8 cellular contexts compared by ENCODE assay signal in the genomic region with DNA sequence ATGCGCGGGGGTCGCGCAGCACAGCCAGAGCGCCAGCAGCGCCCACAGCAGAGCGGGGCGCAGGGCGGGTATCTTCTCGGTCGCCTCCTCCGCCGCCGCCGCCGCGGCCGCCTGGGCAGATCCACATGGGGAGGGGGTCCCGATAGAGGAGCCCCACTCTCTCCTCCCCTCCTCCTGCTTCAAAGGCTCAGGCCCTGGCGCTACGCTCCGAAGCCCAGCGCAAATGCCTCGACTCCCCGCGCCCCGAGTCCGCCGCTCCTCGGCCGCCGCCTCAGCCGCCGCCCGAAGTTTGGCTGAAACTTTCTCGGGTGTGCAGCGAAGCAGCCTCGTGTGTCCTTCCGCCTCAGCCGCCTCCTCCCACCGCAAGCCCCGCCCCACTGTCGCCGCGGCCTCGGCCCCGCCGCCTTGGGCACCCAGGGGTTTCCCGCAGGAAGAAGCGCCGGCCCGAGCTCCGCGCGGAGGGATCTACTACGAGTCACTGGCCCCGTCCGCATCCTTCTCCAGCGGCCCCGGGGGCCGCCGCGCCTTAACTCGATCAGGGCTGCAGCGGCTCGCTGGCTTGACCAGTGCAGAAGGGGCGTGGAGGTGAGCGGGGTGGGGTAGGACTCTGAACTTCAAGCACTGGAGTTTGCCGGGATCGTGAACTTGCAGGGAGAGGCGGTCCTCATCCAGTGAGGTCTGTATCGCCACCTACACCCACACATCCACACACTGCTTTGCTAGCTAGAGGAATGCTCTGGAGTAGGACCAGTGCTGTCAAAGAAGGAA. TPM values are rescaled to one million over a fixed set of nuclear protein-coding genes. Genes with fewer than 3 reads are reported as not detected.
DNase-seq lines count a peak whose midpoint lies in the region; TF ChIP-seq lines count a peak whose summit lies in the region.
"Not testable (repeated sequence)": the region's sequence is repeated elsewhere in the genome, so short reads cannot be mapped to it uniquely, and the experiment has no call there.

Gene NOTCH2NLA (minus strand): TSS at position 312 of the 768 bp plus-strand sequence. CDS start 39,684 bp downstream, outside the sequence.

- peak within 1 kb of the TSS; percentile 60 for H3K4me3 ChIP-seq in HUES6 (ENCODE audit: low read depth, low read length)
- peak within 1 kb of the TSS; percentile 42 for H3K4me3 ChIP-seq in epithelial cell of esophagus (ENCODE audit: low read length)
- H3K4me3 ChIP-seq in liver (ENCODE audit: low read depth in 1 of 3, low read length in 3 of 3): peak within 1 kb of the TSS in 1 of 3 donors; percentile 59
- H3K4me3 ChIP-seq in retinal pigment epithelial cell (ENCODE audit: low read length): peak within 1 kb of the TSS; percentile 48

- under 1% methylated on average over 43 of the region's 72 CpGs for WGBS in liver

- H3K9me3 ChIP-seq in HUES6 (ENCODE audit: control insufficient read depth, insufficient read depth, low read depth, low read length); liver (ENCODE audit: control insufficient read depth in 4 of 4, low read length in 3 of 4): not testable (repeated sequence)

- TF ChIP-seq RAD21 in liver (IDR thresholded peaks at IDR 0.05): not testable (repeated sequence)

- H3K36me3 ChIP-seq in HUES6 (ENCODE audit: control insufficient read depth, insufficient read depth, low read length); liver (ENCODE audit: control insufficient read depth in 4 of 4, insufficient read depth in 3 of 4, low read depth in 1 of 4, low read length in 3 of 4): not testable (repeated sequence)

- intact Hi-C loops in Calu3 (cut with micrococcal nuclease; ENCODE audit: unreplicated experiment): not testable (repeated sequence)

- DNase-seq in Calu3 (peak; percentile 35), T-helper 9 cell (peak; percentile 26), epithelial cell of esophagus (ENCODE audit: low read depth) (peak; percentile 4), superior temporal gyrus (ENCODE audit: extremely low spot score) (peak; percentile 0)
- peak; percentile 2 for DNase-seq in activated gamma-delta T cell treated with anti-CD3 and anti-CD28 coated beads, Interleukin-2, amount 50 U/mL, for 16 hours (ENCODE audit: low read depth)
- not testable (repeated sequence) for DNase-seq in retinal pigment epithelial cell (ENCODE audit: low read depth)

- not testable (repeated sequence) for H3K9me3 Mint-ChIP-seq in Calu3 (ENCODE audit: low read depth, unreplicated experiment)

- H3K4me3 Mint-ChIP-seq in Calu3 (ENCODE audit: low read depth, unreplicated experiment): peak within 1 kb of the TSS; percentile 81

- peaks cover 10% of the 10 kb centered on the region for H3K36me3 Mint-ChIP-seq in Calu3 (ENCODE audit: insufficient read depth, unreplicated experiment)

- not testable (repeated sequence) for H3K27me3 ChIP-seq in HUES6 (ENCODE audit: control insufficient read depth, insufficient read depth, low read length); liver (ENCODE audit: control insufficient read depth in 4 of 4, insufficient read depth in 4 of 4, low read length in 3 of 4)

- CTCF ChIA-PET in Calu3 (lab: Charles Lee): not testable (repeated sequence)

- not testable (repeated sequence) for H3K4me1 Mint-ChIP-seq in Calu3 (ENCODE audit: low read depth, unreplicated experiment)

- not testable (repeated sequence) for BruUV-seq in Calu3 (replicated peaks; lab: Mats Ljungman, UMichigan)

- not testable (repeated sequence) for TF ChIP-seq CTCF in Calu3 (IDR thresholded peaks at IDR 0.05; ENCODE audit: unreplicated experiment); epithelial cell of esophagus (IDR thresholded peaks at IDR 0.05; ENCODE audit: insufficient read depth, low read depth, low read length, missing control alignments); liver (IDR thresholded peaks at IDR 0.05; ENCODE audit: low read depth, low read length, missing input control); retinal pigment epithelial cell (conservative IDR thresholded peaks at IDR 0.05; ENCODE audit: low read depth, low read length)

- not testable (repeated sequence) for H3K27ac ChIP-seq in HUES6 (ENCODE audit: low read depth, low read length)
- peak within 1 kb of the TSS; percentile 46 to 57 for H3K27ac ChIP-seq in liver (ENCODE audit: low read depth in 1 of 2, low read length in 2 of 2)

- H3K4me1 ChIP-seq in HUES6 (ENCODE audit: control insufficient read depth, insufficient read depth, low read length); liver (ENCODE audit: control insufficient read depth in 4 of 4, insufficient read depth in 4 of 4, low read length in 3 of 4): not testable (repeated sequence)

- not testable (repeated sequence) for H3K9ac ChIP-seq in HUES6 (ENCODE audit: low read length); liver (ENCODE audit: low read depth in 1 of 2, low read length in 2 of 2)

- H3K27ac Mint-ChIP-seq in Calu3 (ENCODE audit: unreplicated experiment): not testable (repeated sequence)

- H3K27me3 Mint-ChIP-seq in Calu3 (ENCODE audit: unreplicated experiment): not testable (repeated sequence)

RNA-seq across cellular contexts. Expression of gene NOTCH2NLA, which starts in this region (rescaled TPM):
- total RNA-seq in Calu3 (2022) (46.0 and 53.2 TPM in 2 replicates), liver (10 to 100 TPM; 20.0 to 48.7 TPM)
- 10 to 100 TPM in 1 of 2 donors, 1 to 10 TPM in 1; 6.3 to 20.6 TPM for polyA plus RNA-seq in liver
